Comparison of ENCODE assay signal across 9 cellular contexts in the genomic region with DNA sequence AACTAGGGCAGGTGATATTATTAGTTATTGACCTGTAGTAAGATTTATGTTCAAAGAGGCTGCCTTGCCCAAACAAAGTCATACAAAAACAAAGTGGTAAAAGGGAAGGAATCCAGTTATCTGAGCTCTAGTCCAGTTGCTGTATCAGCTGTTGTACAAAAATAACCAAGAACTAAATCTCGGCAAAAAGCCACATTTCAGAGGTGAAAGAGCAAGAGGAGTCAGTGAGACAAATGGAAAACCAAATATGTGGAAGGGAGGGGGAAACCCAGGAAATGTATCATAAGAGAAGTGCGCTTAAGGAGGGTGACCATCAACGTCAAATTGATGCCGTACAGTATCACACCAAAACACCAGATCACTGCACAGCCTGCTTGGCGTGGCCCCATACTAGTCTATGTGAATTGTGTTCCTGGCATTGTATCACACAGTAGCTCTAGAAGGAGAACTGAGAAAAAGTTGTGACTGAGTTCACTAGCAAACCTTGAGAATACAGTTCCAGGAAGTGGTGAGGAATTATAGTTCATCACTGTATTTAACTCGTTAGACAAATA. TPM values are rescaled to one million over a fixed set of nuclear protein-coding genes. Genes with fewer than 3 reads are reported as not detected.
DNase-seq lines count a peak whose midpoint lies in the region; ATAC-seq and TF ChIP-seq lines count a peak whose summit lies in the region.
"Had no signal": no experiment of that assay in that cellular context is flagged by ENCODE, and none has a peak within 500 bp of the region (broad histone marks: within the 10 kb centered on the region; RNA-seq: fewer than 3 reads in every experiment).

No MANE protein-coding gene starts in this region.

- H3K9ac ChIP-seq in Karpas-422 (ENCODE audit: low read length): no peak overlapping the region

- peak overlapping the region; percentile 56 for H3K4me3 Mint-ChIP-seq in stimulated activated naive CD8-positive, alpha-beta T cell treated with anti-CD3 and anti-CD28 coated beads, Interleukin-15, Interleukin-2, amounts not matched to agents 100 ng/mL and 50 ng/mL, for 24 hours

- no peak overlapping the region for H2AFZ ChIP-seq in Karpas-422 (ENCODE audit: low read length)

- no peaks in the 10 kb centered on the region for H3K9me3 ChIP-seq in Karpas-422 (ENCODE audit: low read length)

- H4K20me1 ChIP-seq in Karpas-422 (ENCODE audit: insufficient read depth, low read depth, low read length): no peaks in the 10 kb centered on the region

- TF ChIP-seq CTCF in coronary artery (IDR thresholded peaks at IDR 0.05): no peak

- H3K4me3 ChIP-seq in coronary artery: no peak overlapping the region
- H3K4me3 ChIP-seq in Karpas-422 (ENCODE audit: low read length): no peak overlapping the region

- H3K4me1 Mint-ChIP-seq in stimulated activated naive CD8-positive, alpha-beta T cell treated with anti-CD3 and anti-CD28 coated beads, Interleukin-15, Interleukin-2, amounts not matched to agents 100 ng/mL and 50 ng/mL, for 24 hours (ENCODE audit: low read depth): peaks cover 92% of the 10 kb centered on the region

- H3K4me2 ChIP-seq in Karpas-422 (ENCODE audit: low read depth, low read length, poor library complexity, severe bottlenecking): no peak overlapping the region

- H3K27ac ChIP-seq in coronary artery (peak overlapping the region; percentile 66 to 81), Karpas-422 (ENCODE audit: low read length) (no peak overlapping the region)

- no peaks in the 10 kb centered on the region for H3K9me3 Mint-ChIP-seq in stimulated activated naive CD8-positive, alpha-beta T cell treated with anti-CD3 and anti-CD28 coated beads, Interleukin-15, Interleukin-2, amounts not matched to agents 100 ng/mL and 50 ng/mL, for 24 hours

- peak overlapping the region; percentile 86 for H3K27ac Mint-ChIP-seq in stimulated activated naive CD8-positive, alpha-beta T cell treated with anti-CD3 and anti-CD28 coated beads, Interleukin-15, Interleukin-2, amounts not matched to agents 100 ng/mL and 50 ng/mL, for 24 hours

- H3K27me3 ChIP-seq in Karpas-422 (ENCODE audit: low read length): no peaks in the 10 kb centered on the region

- peak; percentile 20 for DNase-seq in AG08396 (ENCODE audit: low spot score)
- no peak for DNase-seq in coronary artery (ENCODE audit: low spot score)
- no peak for DNase-seq in Karpas-422
- DNase-seq in COR-L47 (lab: John Stamatoyannopoulos, UW): no peak
- no peak for DNase-seq in nucleus accumbens (lab: John Stamatoyannopoulos, UW)
- DNase-seq: DND-41 had no signal

- H3K27me3 Mint-ChIP-seq in stimulated activated naive CD8-positive, alpha-beta T cell treated with anti-CD3 and anti-CD28 coated beads, Interleukin-15, Interleukin-2, amounts not matched to agents 100 ng/mL and 50 ng/mL, for 24 hours: no peaks in the 10 kb centered on the region

- H3K79me2 ChIP-seq in Karpas-422 (ENCODE audit: low read length): peaks cover 7% of the 10 kb centered on the region

- H3K9me2 ChIP-seq in Karpas-422 (replicated peaks; ENCODE audit: insufficient read depth, low read length): no peaks in the 10 kb centered on the region

- peaks cover 63% of the 10 kb centered on the region for H3K36me3 Mint-ChIP-seq in stimulated activated naive CD8-positive, alpha-beta T cell treated with anti-CD3 and anti-CD28 coated beads, Interleukin-15, Interleukin-2, amounts not matched to agents 100 ng/mL and 50 ng/mL, for 24 hours (ENCODE audit: low read depth)

- H3K4me1 ChIP-seq in Karpas-422 (ENCODE audit: low read length): peaks cover 18% of the 10 kb centered on the region

- no peaks in the 10 kb centered on the region for H3K36me3 ChIP-seq in Karpas-422 (ENCODE audit: insufficient read depth, low read length)

- ATAC-seq in GM19351 (IDR thresholded peaks at IDR 0.05; ENCODE audit: unreplicated experiment): peak; percentile 76
- peak; percentile 63 for ATAC-seq in HG03432 (IDR thresholded peaks at IDR 0.05; ENCODE audit: unreplicated experiment)

RNA-seq across cellular contexts. Expression of a gene that starts 6.4 kb away (rescaled TPM):
- 0.97 and 3.5 TPM in 2 replicates for total RNA-seq in Karpas-422 (2014; rRNA removed; shearing (Covaris generic); ENCODE audit: low replicate concordance)
